ENCODE assay signal across 13 cellular contexts in the genomic region with DNA sequence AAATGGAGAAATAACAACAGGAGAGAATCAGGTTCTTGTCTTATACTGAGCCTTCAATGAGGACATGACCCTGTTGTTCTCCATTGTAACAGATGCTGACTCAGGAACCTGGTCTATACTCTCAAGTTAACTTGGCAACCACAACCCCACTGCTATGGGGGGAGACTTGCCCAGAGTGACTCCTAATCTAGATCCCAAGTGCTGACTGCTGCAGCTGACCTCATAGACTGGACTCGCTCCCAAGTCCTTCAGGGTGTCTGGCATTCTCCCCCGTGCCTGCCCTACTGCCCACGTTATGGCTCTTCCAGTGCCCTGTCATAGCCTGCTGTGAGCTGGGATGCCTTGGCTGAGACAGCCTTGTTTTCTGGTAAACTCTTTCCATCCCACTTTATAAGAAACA. TPM values are rescaled to one million over a fixed set of nuclear protein-coding genes. Genes with fewer than 3 reads are reported as not detected.
DNase-seq lines count a peak whose midpoint lies in the region; ATAC-seq and TF ChIP-seq lines count a peak whose summit lies in the region.
"Had no signal": no experiment of that assay in that cellular context is flagged by ENCODE, and none has a peak within 500 bp of the region (broad histone marks: within the 10 kb centered on the region; RNA-seq: fewer than 3 reads in every experiment).

No MANE protein-coding gene starts in this region.

- H3K4me3 ChIP-seq in fibroblast of villous mesenchyme (ENCODE audit: low read depth, low read length), result no peak overlapping the region
- no peak overlapping the region for H3K4me3 ChIP-seq in psoas muscle

- peaks cover 0 to 4% of the 10 kb centered on the region in 2 donors for H3K36me3 ChIP-seq in psoas muscle (ENCODE audit: insufficient read depth in 1 of 2, low read depth in 1 of 2)

- H3K27me3 ChIP-seq in psoas muscle (ENCODE audit: insufficient read depth in 3 of 3, low read length in 2 of 3), result no peaks in the 10 kb centered on the region

- intact Hi-C loops in psoas muscle (cut with DNase I), result no loop called here

- H3K4me1 ChIP-seq in psoas muscle, result peaks cover 2% of the 10 kb centered on the region

- peak overlapping the region; percentile 30 for H3K27ac ChIP-seq in psoas muscle

- TF ChIP-seq CTCF in fibroblast of villous mesenchyme (IDR thresholded peaks at IDR 0.05; ENCODE audit: insufficient read depth, low read depth, low read length) (no peak), psoas muscle (IDR thresholded peaks at IDR 0.05) (no peak)

- DNase-seq in AG08395 (ENCODE audit: low spot score) (peak; percentile 93), fibroblast of villous mesenchyme (ENCODE audit: low read depth) (peak; percentile 67), psoas muscle (peak; percentile 28 to 57), NCI-H69 (lab: John Stamatoyannopoulos, UW) (no peak), activated T-cell treated with anti-CD3 and anti-CD28 coated beads for 4 hours (no peak)
- DNase-seq: activated CD8-positive, alpha-beta memory T cell treated with anti-CD3 and anti-CD28 coated beads, Interleukin-2, amount 50 U/mL, for 4 hours; NCI-H187; PC-3; retina had no signal

- no peaks in the 10 kb centered on the region for H3K9me3 ChIP-seq in psoas muscle

- 31 to 42% (median 35%) methylated on average over 3 of the region's 3 CpGs for WGBS in psoas muscle, 3 donors

- ATAC-seq in SK-N-SH treated with all-trans-retinoic acid at 6 μM for 48 hours (peak; percentile 81), psoas muscle (peak; percentile 55 to 80 (median 66)), HG03159 (IDR thresholded peaks at IDR 0.05; ENCODE audit: unreplicated experiment) (no peak), HG03045 (IDR thresholded peaks at IDR 0.05; ENCODE audit: unreplicated experiment) (no peak)
- ATAC-seq: left lobe of liver, PC-3 had no signal

TF ChIP-seq in SK-N-SH treated with all-trans-retinoic acid at 6 μM for 48 hours, 23 proteins besides CTCF, POLR2A, EP300 and RAD21:
- TF ChIP-seq ZNF565 (CRISPR knock-in tag; conservative IDR thresholded peaks at IDR 0.05; ENCODE audit: low read depth) (no peak), PPARA (CRISPR knock-in tag; IDR thresholded peaks at IDR 0.05; ENCODE audit: borderline replicate concordance) (no peak), ZFP3 (CRISPR knock-in tag; IDR thresholded peaks at IDR 0.05) (no peak), ZNF8 (CRISPR knock-in tag; IDR thresholded peaks at IDR 0.05) (no peak), GLIS3 (CRISPR knock-in tag; IDR thresholded peaks at IDR 0.05) (no peak), ZNF70 (CRISPR knock-in tag; IDR thresholded peaks at IDR 0.05) (no peak), ISL1 (CRISPR knock-in tag; IDR thresholded peaks at IDR 0.05) (no peak), BACH2 (CRISPR knock-in tag; IDR thresholded peaks at IDR 0.05; ENCODE audit: borderline replicate concordance) (no peak), ESRRG (CRISPR knock-in tag; IDR thresholded peaks at IDR 0.05) (no peak)
- TF ChIP-seq, protein P1, sequence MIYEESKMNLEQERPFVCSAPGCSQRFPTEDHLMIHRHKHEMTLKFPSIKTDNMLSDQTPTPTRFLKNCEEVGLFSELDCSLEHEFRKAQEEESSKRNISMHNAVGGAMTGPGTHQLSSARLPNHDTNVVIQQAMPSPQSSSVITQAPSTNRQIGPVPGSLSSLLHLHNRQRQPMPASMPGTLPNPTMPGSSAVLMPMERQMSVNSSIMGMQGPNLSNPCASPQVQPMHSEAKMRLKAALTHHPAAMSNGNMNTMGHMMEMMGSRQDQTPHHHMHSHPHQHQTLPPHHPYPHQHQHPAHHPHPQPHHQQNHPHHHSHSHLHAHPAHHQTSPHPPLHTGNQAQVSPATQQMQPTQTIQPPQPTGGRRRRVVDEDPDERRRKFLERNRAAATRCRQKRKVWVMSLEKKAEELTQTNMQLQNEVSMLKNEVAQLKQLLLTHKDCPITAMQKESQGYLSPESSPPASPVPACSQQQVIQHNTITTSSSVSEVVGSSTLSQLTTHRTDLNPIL (CRISPR knock-in tag; IDR thresholded peaks at IDR 0.05; ENCODE audit: low read depth), result no peak

RNA-seq across cellular contexts. Expression of a gene that starts 37.1 kb away (rescaled TPM):
- total RNA-seq in fibroblast of villous mesenchyme (146 and 259 TPM in 2 replicates), psoas muscle (10 to 100 TPM in 2 of 4 donors, 1 to 10 TPM in 2; 4.1 to 12.9 (median 8.8) TPM)
- polyA plus RNA-seq in psoas muscle, result 1 to 10 TPM; 2.2 to 3.8 (median 3.5) TPM

RNA-seq across cellular contexts. Expression of a gene that starts 42.4 kb away (rescaled TPM):
- total RNA-seq in fibroblast of villous mesenchyme (49.3 and 64.3 TPM in 2 replicates), psoas muscle (100 to 1,000 TPM; 153 to 174 (median 166) TPM)
- 100 to 1,000 TPM; 110 to 151 (median 135) TPM for polyA plus RNA-seq in psoas muscle

Comparison
In these comparisons a context has a peak if more than half of its experiments do, and no peak if none do; other contexts are left out.
1. DNase-seq: peak in AG08395 (single experiment), fibroblast of villous mesenchyme (single experiment) and psoas muscle (2 of 2); none in NCI-H69 (single experiment) and activated T-cell treated with anti-CD3 and anti-CD28 coated beads for 4 hours (single experiment).
2. ATAC-seq: peak in SK-N-SH treated with all-trans-retinoic acid at 6 μM for 48 hours (single experiment) and psoas muscle (4 of 4); none in HG03159 (single experiment) and HG03045 (single experiment).
3. RNA of a gene that starts 37.1 kb away (total RNA-seq): 146 to 259 TPM in fibroblast of villous mesenchyme; 4.1 to 12.9 TPM in psoas muscle; every median in the first group is over 10 times any median in the second.